Comparison of ENCODE assay signal across 1 cellular context in genomic region chr5:1523793-1524480, GRCh38.
A peak's percentile ranks its signal among the peaks of the same experiment; 100 is the strongest.
TF ChIP-seq lines count a peak whose summit lies in the region.

A gene with protein sequence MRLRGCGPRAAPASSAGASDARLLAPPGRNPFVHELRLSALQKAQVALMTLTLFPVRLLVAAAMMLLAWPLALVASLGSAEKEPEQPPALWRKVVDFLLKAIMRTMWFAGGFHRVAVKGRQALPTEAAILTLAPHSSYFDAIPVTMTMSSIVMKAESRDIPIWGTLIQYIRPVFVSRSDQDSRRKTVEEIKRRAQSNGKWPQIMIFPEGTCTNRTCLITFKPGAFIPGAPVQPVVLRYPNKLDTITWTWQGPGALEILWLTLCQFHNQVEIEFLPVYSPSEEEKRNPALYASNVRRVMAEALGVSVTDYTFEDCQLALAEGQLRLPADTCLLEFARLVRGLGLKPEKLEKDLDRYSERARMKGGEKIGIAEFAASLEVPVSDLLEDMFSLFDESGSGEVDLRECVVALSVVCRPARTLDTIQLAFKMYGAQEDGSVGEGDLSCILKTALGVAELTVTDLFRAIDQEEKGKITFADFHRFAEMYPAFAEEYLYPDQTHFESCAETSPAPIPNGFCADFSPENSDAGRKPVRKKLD (minus strand): TSS chr5:1523960. CDS start chr5:1523844, 116 bp downstream.

TF ChIP-seq in K562, 482 proteins besides CTCF, POLR2A, EP300 and RAD21 (continued from another document and continues in another):
- TF ChIP-seq RREB1 (CRISPR knock-in tag; IDR thresholded peaks at IDR 0.05) (no peak), CEBPB (tag; IDR thresholded peaks at IDR 0.05) (no peak), PML (IDR thresholded peaks at IDR 0.05; ENCODE audit: low read length) (no peak), PTBP1 (IDR thresholded peaks at IDR 0.05; ENCODE audit: low read depth, low read length) (no peak), ZNF444 (CRISPR knock-in tag; IDR thresholded peaks at IDR 0.05) (no peak), TEAD1 (CRISPR knock-in tag; IDR thresholded peaks at IDR 0.05) (no peak; a peak in 1 of 4 replicates), DDX20 (tag; IDR thresholded peaks at IDR 0.05; ENCODE audit: low read depth) (no peak), JUNB (CRISPR knock-in tag; conservative IDR thresholded peaks at IDR 0.05) (no peak), ZNF507 (tag; conservative IDR thresholded peaks at IDR 0.05) (no peak), NFRKB (IDR thresholded peaks at IDR 0.05; ENCODE audit: low read depth) (no peak), VEZF1 (CRISPR knock-in tag; IDR thresholded peaks at IDR 0.05) (peak; percentile 83), TRIM28 (IDR thresholded peaks at IDR 0.05) (no peak), SMAD3 (CRISPR knock-in tag; conservative IDR thresholded peaks at IDR 0.05) (no peak), ZNF23 (CRISPR knock-in tag; IDR thresholded peaks at IDR 0.05) (no peak), USF2 (CRISPR knock-in tag; IDR thresholded peaks at IDR 0.05) (0 out of 2 replicates have a peak, but pooled peaks have one; percentile 16), RBM25 (IDR thresholded peaks at IDR 0.05; ENCODE audit: low read depth, low read length, severe bottlenecking) (no peak), BHLHE40 (IDR thresholded peaks at IDR 0.05; ENCODE audit: low read length) (peak; percentile 54), SPI1 (IDR thresholded peaks at IDR 0.05; ENCODE audit: borderline replicate concordance, low read depth, low read length) (0 out of 2 replicates have a peak, but pooled peaks have one; percentile 16)
- TF ChIP-seq, protein P1, sequence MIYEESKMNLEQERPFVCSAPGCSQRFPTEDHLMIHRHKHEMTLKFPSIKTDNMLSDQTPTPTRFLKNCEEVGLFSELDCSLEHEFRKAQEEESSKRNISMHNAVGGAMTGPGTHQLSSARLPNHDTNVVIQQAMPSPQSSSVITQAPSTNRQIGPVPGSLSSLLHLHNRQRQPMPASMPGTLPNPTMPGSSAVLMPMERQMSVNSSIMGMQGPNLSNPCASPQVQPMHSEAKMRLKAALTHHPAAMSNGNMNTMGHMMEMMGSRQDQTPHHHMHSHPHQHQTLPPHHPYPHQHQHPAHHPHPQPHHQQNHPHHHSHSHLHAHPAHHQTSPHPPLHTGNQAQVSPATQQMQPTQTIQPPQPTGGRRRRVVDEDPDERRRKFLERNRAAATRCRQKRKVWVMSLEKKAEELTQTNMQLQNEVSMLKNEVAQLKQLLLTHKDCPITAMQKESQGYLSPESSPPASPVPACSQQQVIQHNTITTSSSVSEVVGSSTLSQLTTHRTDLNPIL (CRISPR knock-in tag; IDR thresholded peaks at IDR 0.05) = no peak
- TF ChIP-seq, protein P2, sequence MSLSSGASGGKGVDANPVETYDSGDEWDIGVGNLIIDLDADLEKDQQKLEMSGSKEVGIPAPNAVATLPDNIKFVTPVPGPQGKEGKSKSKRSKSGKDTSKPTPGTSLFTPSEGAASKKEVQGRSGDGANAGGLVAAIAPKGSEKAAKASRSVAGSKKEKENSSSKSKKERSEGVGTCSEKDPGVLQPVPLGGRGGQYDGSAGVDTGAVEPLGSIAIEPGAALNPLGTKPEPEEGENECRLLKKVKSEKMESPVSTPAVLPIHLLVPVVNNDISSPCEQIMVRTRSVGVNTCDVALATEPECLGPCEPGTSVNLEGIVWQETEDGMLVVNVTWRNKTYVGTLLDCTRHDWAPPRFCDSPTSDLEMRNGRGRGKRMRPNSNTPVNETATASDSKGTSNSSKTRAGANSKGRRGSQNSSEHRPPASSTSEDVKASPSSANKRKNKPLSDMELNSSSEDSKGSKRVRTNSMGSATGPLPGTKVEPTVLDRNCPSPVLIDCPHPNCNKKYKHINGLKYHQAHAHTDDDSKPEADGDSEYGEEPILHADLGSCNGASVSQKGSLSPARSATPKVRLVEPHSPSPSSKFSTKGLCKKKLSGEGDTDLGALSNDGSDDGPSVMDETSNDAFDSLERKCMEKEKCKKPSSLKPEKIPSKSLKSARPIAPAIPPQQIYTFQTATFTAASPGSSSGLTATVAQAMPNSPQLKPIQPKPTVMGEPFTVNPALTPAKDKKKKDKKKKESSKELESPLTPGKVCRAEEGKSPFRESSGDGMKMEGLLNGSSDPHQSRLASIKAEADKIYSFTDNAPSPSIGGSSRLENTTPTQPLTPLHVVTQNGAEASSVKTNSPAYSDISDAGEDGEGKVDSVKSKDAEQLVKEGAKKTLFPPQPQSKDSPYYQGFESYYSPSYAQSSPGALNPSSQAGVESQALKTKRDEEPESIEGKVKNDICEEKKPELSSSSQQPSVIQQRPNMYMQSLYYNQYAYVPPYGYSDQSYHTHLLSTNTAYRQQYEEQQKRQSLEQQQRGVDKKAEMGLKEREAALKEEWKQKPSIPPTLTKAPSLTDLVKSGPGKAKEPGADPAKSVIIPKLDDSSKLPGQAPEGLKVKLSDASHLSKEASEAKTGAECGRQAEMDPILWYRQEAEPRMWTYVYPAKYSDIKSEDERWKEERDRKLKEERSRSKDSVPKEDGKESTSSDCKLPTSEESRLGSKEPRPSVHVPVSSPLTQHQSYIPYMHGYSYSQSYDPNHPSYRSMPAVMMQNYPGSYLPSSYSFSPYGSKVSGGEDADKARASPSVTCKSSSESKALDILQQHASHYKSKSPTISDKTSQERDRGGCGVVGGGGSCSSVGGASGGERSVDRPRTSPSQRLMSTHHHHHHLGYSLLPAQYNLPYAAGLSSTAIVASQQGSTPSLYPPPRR (CRISPR knock-in tag; IDR thresholded peaks at IDR 0.05; ENCODE audit: borderline replicate concordance) = no peak
- TF ChIP-seq, protein P3, sequence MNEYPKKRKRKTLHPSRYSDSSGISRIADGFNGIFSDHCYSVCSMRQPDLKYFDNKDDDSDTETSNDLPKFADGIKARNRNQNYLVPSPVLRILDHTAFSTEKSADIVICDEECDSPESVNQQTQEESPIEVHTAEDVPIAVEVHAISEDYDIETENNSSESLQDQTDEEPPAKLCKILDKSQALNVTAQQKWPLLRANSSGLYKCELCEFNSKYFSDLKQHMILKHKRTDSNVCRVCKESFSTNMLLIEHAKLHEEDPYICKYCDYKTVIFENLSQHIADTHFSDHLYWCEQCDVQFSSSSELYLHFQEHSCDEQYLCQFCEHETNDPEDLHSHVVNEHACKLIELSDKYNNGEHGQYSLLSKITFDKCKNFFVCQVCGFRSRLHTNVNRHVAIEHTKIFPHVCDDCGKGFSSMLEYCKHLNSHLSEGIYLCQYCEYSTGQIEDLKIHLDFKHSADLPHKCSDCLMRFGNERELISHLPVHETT (CRISPR knock-in tag; conservative IDR thresholded peaks at IDR 0.05 in 1 of 2, IDR thresholded peaks at IDR 0.05 in 1 of 2) = no peak
- TF ChIP-seq, protein P4, sequence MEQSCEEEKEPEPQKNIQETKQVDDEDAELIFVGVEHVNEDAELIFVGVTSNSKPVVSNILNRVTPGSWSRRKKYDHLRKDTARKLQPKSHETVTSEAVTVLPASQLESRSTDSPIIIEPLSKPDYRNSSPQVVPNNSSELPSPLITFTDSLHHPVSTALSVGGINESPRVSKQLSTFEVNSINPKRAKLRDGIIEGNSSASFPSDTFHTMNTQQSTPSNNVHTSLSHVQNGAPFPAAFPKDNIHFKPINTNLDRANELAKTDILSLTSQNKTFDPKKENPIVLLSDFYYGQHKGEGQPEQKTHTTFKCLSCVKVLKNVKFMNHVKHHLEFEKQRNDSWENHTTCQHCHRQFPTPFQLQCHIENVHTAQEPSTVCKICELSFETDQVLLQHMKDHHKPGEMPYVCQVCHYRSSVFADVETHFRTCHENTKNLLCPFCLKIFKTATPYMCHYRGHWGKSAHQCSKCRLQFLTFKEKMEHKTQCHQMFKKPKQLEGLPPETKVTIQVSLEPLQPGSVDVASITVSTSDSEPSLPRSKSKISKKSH (CRISPR knock-in tag; IDR thresholded peaks at IDR 0.05) = no peak
